In the genomic region with DNA sequence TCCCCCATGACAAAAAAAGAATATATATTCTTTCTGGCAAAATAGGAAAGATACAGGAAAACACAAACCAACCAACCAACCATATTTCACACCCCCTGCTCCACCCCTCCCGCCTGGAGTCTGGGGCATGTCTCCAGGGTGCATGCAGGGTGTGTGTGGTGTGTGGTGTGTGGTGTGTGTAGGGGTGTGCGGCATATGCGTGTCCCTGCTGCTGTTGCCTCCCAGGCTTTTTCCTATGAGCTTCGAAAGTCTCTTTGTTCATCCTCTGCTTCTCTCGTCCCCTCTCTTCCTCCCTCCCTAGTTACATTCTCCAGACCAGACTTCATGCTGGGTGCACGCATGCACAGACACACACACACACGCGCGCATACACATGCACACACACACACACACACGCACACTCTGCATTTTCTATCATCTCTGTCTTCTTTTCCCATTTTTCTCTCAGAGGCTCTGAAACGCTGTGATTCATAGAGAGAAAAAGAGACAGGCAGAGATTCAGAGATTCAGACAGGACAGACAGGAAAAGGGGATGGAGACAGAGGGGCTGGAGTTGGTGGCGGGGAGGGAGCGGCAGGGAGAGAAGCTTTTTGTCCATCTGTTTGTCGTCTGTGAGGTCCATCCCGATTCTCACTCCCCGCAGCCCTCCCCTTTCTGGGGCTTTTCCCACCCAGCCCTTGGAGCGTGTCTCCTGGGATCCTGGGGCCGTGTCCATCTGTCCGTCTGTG, we compare ENCODE assay signal across 20 cellular contexts.
A peak's percentile ranks its signal among the peaks of the same experiment; 100 is the strongest.
DNase-seq lines count a peak whose midpoint lies in the region; ATAC-seq and TF ChIP-seq lines count a peak whose summit lies in the region.
"Had no signal": no experiment of that assay in that cellular context is flagged by ENCODE, and none has a peak within 500 bp of the region (broad histone marks: within the 10 kb centered on the region; RNA-seq: fewer than 3 reads in every experiment).

No MANE protein-coding gene starts in this region.

- TF ChIP-seq EP300 in neural cell (conservative IDR thresholded peaks at IDR 0.05; ENCODE audit: poor library complexity, severe bottlenecking) = peak; percentile 29

- H3K36me3 ChIP-seq in neural cell (ENCODE audit: insufficient read depth, low read length) = peaks cover 4% of the 10 kb centered on the region
- H3K36me3 ChIP-seq: ovary, uterus had no signal

- H3K9me2 ChIP-seq in neural cell (ENCODE audit: insufficient read depth, low read length) = no peaks in the 10 kb centered on the region

- H3K4me2 ChIP-seq in neural cell (ENCODE audit: low read length) = peak overlapping the region; percentile 26

- peak overlapping the region; percentile 62 for H3K9ac ChIP-seq in neural cell (ENCODE audit: low read length)

- no peaks in the 10 kb centered on the region for H3K9me3 Mint-ChIP-seq in activated CD8-positive, alpha-beta memory T cell treated with anti-CD3 and anti-CD28 coated beads, Interleukin-2, amount 10 ng/mL, durations not matched to agents 7 days and 5 days (ENCODE audit: low read depth)
- H3K9me3 Mint-ChIP-seq in activated CD4-positive, alpha-beta T cell treated with anti-CD3 and anti-CD28 coated beads, Interleukin-2, amount 10 ng/mL, durations not matched to agents 7 days and 5 days = no peaks in the 10 kb centered on the region

- H2AFZ ChIP-seq in neural cell (ENCODE audit: low read depth, low read length) = no peak overlapping the region

- H3K27me3 Mint-ChIP-seq in activated CD8-positive, alpha-beta memory T cell treated with anti-CD3 and anti-CD28 coated beads, Interleukin-2, amount 10 ng/mL, durations not matched to agents 7 days and 5 days = peaks cover 33% of the 10 kb centered on the region
- peaks cover 29% of the 10 kb centered on the region for H3K27me3 Mint-ChIP-seq in activated CD4-positive, alpha-beta T cell treated with anti-CD3 and anti-CD28 coated beads, Interleukin-2, amount 10 ng/mL, durations not matched to agents 7 days and 5 days

- H3K27me3 ChIP-seq in dorsolateral prefrontal cortex = peaks cover 0 to 6% (median 0%) of the 10 kb centered on the region in 45 donors
- no peaks in the 10 kb centered on the region for H3K27me3 ChIP-seq in neural cell (ENCODE audit: insufficient read depth, low read depth, low read length)
- H3K27me3 ChIP-seq: ascending aorta, ovary, uterus had no signal

- intact Hi-C loops in dorsolateral prefrontal cortex (cut with DNase I) = loop anchor here in 1 of 2 donors (5.0 kb wide), 1 partner anchor 119 kb away; a partner anchor contains a TSS

- H3F3A ChIP-seq in neural cell (ENCODE audit: insufficient read depth, low read length, poor library complexity, severe bottlenecking) = peaks cover 5% of the 10 kb centered on the region

- POLR2A ChIA-PET in activated CD4-positive, alpha-beta T cell treated with anti-CD3 and anti-CD28 coated beads, Interleukin-2, amount 10 ng/mL, durations not matched to agents 7 days and 5 days (lab: Charles Lee) = no interaction called here

- no peak overlapping the region for H3K27ac Mint-ChIP-seq in activated CD8-positive, alpha-beta memory T cell treated with anti-CD3 and anti-CD28 coated beads, Interleukin-2, amount 10 ng/mL, durations not matched to agents 7 days and 5 days
- H3K27ac Mint-ChIP-seq in activated CD4-positive, alpha-beta T cell treated with anti-CD3 and anti-CD28 coated beads, Interleukin-2, amount 10 ng/mL, durations not matched to agents 7 days and 5 days = no peak overlapping the region

- H4K20me1 ChIP-seq in neural cell (ENCODE audit: insufficient read depth) = no peaks in the 10 kb centered on the region

- TF ChIP-seq CTCF in dorsolateral prefrontal cortex (IDR thresholded peaks at IDR 0.05 in 54 of 56, conservative IDR thresholded peaks at IDR 0.05 in 2 of 56; ENCODE audit: low read depth in 1 of 56, partially characterized antibody in 56 of 56) = no peak
- no peak for TF ChIP-seq CTCF in neural cell (IDR thresholded peaks at IDR 0.05; ENCODE audit: poor library complexity, severe bottlenecking)

- no peaks in the 10 kb centered on the region for H3K79me2 ChIP-seq in neural cell (replicated peaks; ENCODE audit: insufficient read depth, low read length)

- peak overlapping the region in 35 of 59 donors; percentile 4 to 76 (median 51) for H3K27ac ChIP-seq in dorsolateral prefrontal cortex
- H3K27ac ChIP-seq in neural cell (ENCODE audit: low read length) = peak overlapping the region; percentile 83
- H3K27ac ChIP-seq: ascending aorta, coronary artery, ovary, uterus had no signal

- TF ChIP-seq RAD21 in neural cell (conservative IDR thresholded peaks at IDR 0.05) = no peak

- ATAC-seq in activated CD8-positive, alpha-beta memory T cell treated with anti-CD3 and anti-CD28 coated beads, Interleukin-2, amount 10 ng/mL, durations not matched to agents 7 days and 5 days = no peak
- no peak for ATAC-seq in HG03520 (IDR thresholded peaks at IDR 0.05; ENCODE audit: unreplicated experiment)
- ATAC-seq: mucosa of descending colon had no signal

- no peaks in the 10 kb centered on the region for H3K9me3 ChIP-seq in neural cell (ENCODE audit: low read length)
- H3K9me3 ChIP-seq: ascending aorta, Caco-2, mucosa of descending colon, ovary, uterus had no signal

- DNase-seq in DMS 273 (lab: John Stamatoyannopoulos, UW; ENCODE audit: unreplicated experiment) (peak; percentile 69), NCI-H2227 (lab: John Stamatoyannopoulos, UW; ENCODE audit: unreplicated experiment) (peak; percentile 63), dorsolateral prefrontal cortex (no peak)
- no peak for DNase-seq in activated CD8-positive, alpha-beta memory T cell treated with anti-CD3 and anti-CD28 coated beads, Interleukin-2, amount 10 ng/mL, durations not matched to agents 7 days and 5 days
- no peak for DNase-seq in central memory CD4-positive, alpha-beta T cell
- DNase-seq in activated CD4-positive, alpha-beta T cell treated with anti-CD3 and anti-CD28 coated beads, Interleukin-2, amount 10 ng/mL, durations not matched to agents 7 days and 5 days = no peak
- DNase-seq: activated CD4-positive, alpha-beta T cell treated with anti-CD3 and anti-CD28 coated beads for 48 hours; foreskin melanocyte; left cardiac atrium; NCI-H1105 treated with DMSO at 0.1 percent for 48 hours; NK-92 treated with Interleukin-12 subunit alpha and Interleukin-12 subunit beta, amount 100 ng/mL, for 24 hours; stimulated activated CD4-positive, alpha-beta T cell treated with anti-CD3 and anti-CD28 coated beads, Interleukin-4, amount 100 ng/mL, for 4 hours had no signal

- H3K4me3 Mint-ChIP-seq in activated CD8-positive, alpha-beta memory T cell treated with anti-CD3 and anti-CD28 coated beads, Interleukin-2, amount 10 ng/mL, durations not matched to agents 7 days and 5 days = no peak overlapping the region
- no peak overlapping the region for H3K4me3 Mint-ChIP-seq in activated CD4-positive, alpha-beta T cell treated with anti-CD3 and anti-CD28 coated beads, Interleukin-2, amount 10 ng/mL, durations not matched to agents 7 days and 5 days

- peaks cover 21% of the 10 kb centered on the region for H3K4me1 Mint-ChIP-seq in activated CD8-positive, alpha-beta memory T cell treated with anti-CD3 and anti-CD28 coated beads, Interleukin-2, amount 10 ng/mL, durations not matched to agents 7 days and 5 days
- peaks cover 16% of the 10 kb centered on the region for H3K4me1 Mint-ChIP-seq in activated CD4-positive, alpha-beta T cell treated with anti-CD3 and anti-CD28 coated beads, Interleukin-2, amount 10 ng/mL, durations not matched to agents 7 days and 5 days

- H3K4me3 ChIP-seq in dorsolateral prefrontal cortex (no peak overlapping the region), neural cell (ENCODE audit: low read length) (peak overlapping the region; percentile 17)
- H3K4me3 ChIP-seq: ascending aorta, coronary artery, mucosa of descending colon, ovary, uterus had no signal

- CTCF ChIA-PET in activated CD8-positive, alpha-beta memory T cell treated with anti-CD3 and anti-CD28 coated beads, Interleukin-2, amount 10 ng/mL, durations not matched to agents 7 days and 5 days (lab: Charles Lee) = no interaction called here
- CTCF ChIA-PET in activated CD4-positive, alpha-beta T cell treated with anti-CD3 and anti-CD28 coated beads, Interleukin-2, amount 10 ng/mL, durations not matched to agents 7 days and 5 days (lab: Charles Lee) = no interaction called here

- no peaks in the 10 kb centered on the region for H3K36me3 Mint-ChIP-seq in activated CD8-positive, alpha-beta memory T cell treated with anti-CD3 and anti-CD28 coated beads, Interleukin-2, amount 10 ng/mL, durations not matched to agents 7 days and 5 days
- no peaks in the 10 kb centered on the region for H3K36me3 Mint-ChIP-seq in activated CD4-positive, alpha-beta T cell treated with anti-CD3 and anti-CD28 coated beads, Interleukin-2, amount 10 ng/mL, durations not matched to agents 7 days and 5 days (ENCODE audit: low read depth)

TF ChIP-seq in neural cell, 6 proteins besides CTCF, POLR2A, EP300 and RAD21:
- TF ChIP-seq POLR2AphosphoS5 (IDR thresholded peaks at IDR 0.05) (peak; percentile 69), EZH2 (IDR thresholded peaks at IDR 0.05; ENCODE audit: borderline replicate concordance, insufficient read depth, low read length, poor library complexity, severe bottlenecking) (no peak), MXI1 (conservative IDR thresholded peaks at IDR 0.05; ENCODE audit: poor library complexity, severe bottlenecking) (no peak), SMC3 (conservative IDR thresholded peaks at IDR 0.05; ENCODE audit: poor library complexity) (peak; percentile 40)
- TF ChIP-seq, protein P1, sequence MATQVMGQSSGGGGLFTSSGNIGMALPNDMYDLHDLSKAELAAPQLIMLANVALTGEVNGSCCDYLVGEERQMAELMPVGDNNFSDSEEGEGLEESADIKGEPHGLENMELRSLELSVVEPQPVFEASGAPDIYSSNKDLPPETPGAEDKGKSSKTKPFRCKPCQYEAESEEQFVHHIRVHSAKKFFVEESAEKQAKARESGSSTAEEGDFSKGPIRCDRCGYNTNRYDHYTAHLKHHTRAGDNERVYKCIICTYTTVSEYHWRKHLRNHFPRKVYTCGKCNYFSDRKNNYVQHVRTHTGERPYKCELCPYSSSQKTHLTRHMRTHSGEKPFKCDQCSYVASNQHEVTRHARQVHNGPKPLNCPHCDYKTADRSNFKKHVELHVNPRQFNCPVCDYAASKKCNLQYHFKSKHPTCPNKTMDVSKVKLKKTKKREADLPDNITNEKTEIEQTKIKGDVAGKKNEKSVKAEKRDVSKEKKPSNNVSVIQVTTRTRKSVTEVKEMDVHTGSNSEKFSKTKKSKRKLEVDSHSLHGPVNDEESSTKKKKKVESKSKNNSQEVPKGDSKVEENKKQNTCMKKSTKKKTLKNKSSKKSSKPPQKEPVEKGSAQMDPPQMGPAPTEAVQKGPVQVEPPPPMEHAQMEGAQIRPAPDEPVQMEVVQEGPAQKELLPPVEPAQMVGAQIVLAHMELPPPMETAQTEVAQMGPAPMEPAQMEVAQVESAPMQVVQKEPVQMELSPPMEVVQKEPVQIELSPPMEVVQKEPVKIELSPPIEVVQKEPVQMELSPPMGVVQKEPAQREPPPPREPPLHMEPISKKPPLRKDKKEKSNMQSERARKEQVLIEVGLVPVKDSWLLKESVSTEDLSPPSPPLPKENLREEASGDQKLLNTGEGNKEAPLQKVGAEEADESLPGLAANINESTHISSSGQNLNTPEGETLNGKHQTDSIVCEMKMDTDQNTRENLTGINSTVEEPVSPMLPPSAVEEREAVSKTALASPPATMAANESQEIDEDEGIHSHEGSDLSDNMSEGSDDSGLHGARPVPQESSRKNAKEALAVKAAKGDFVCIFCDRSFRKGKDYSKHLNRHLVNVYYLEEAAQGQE (IDR thresholded peaks at IDR 0.05; ENCODE audit: borderline replicate concordance) = no peak

Comparison
In these comparisons a context has a peak if more than half of its experiments do, and no peak if none do; other contexts are left out.
1. DNase-seq: peak in DMS 273 (single experiment) and NCI-H2227 (single experiment); none in dorsolateral prefrontal cortex (0 of 10), activated CD8-positive, alpha-beta memory T cell treated with anti-CD3 and anti-CD28 coated beads, Interleukin-2, amount 10 ng/mL, durations not matched to agents 7 days and 5 days (single experiment), central memory CD4-positive, alpha-beta T cell (single experiment) and activated CD4-positive, alpha-beta T cell treated with anti-CD3 and anti-CD28 coated beads, Interleukin-2, amount 10 ng/mL, durations not matched to agents 7 days and 5 days (single experiment).